Comparison of ENCODE assay signal across 8 cellular contexts in the genomic region with DNA sequence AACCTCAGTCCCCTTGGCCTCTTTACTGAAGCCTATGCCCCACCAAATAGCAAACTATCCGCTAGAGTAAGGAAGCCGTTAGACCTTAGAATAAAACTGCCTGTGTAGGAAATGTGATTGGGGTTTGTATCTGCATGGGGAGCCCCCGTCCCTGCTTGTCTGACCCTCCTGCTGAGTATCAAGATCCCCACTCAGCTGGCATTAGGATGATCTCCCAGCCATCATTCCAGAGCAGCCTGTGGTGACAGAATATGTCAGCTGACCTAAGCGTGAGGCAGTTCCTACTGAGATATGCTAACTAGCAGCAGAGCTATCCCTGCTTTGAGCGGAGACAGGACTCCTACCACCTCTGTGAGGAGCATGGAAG. TPM values are rescaled to one million over a fixed set of nuclear protein-coding genes. Genes with fewer than 3 reads are reported as not detected.
DNase-seq lines count a peak whose midpoint lies in the region; ATAC-seq, FAIRE-seq and TF ChIP-seq lines count a peak whose summit lies in the region.

No MANE protein-coding gene starts in this region.

- H3K79me1 ChIP-seq in H1 (ENCODE audit: low read depth, low read length): no peaks in the 10 kb centered on the region; the same call in 1 of the 2 replicates

- peak; percentile 26 for DNase-seq in AG04449 (ENCODE audit: low read depth, low spot score)
- peak; percentile 48 for DNase-seq in GM10266 (ENCODE audit: extremely low spot score)
- DNase-seq in HUDEP-2 (lab: John Stamatoyannopoulos, UW; ENCODE audit: unreplicated experiment in 76 of 76): peak in 39 of 76 experiments; percentile 4 to 57 (median 23)
- DNase-seq in H1 (ENCODE audit: low read depth in 1 of 2, low spot score in 2 of 2): no peak
- peak in 1 of 3 donors; percentile 56 for DNase-seq in right lobe of liver
- no peak for DNase-seq in mesenteric fat pad (ENCODE audit: low spot score)

- CTCF ChIA-PET in AG04449 (lab: Yijun Ruan, JAX): interaction anchor here (0.5 to 1.6 kb wide), 4 partner anchors 97 to 199 kb away, joined by 3 to 9 read pairs (median 4); no protein-coding TSS in a partner anchor
- CTCF ChIA-PET in H1 (lab: Charles Lee; ENCODE audit: partially characterized antibody): interaction anchor here (0.7 to 5.8 kb wide), 4 partner anchors 10 to 97 kb away, joined by 3 to 34 read pairs (median 3); no protein-coding TSS in a partner anchor

- H3K23ac ChIP-seq in H1 (ENCODE audit: insufficient read length): no peak overlapping the region

- H3K27ac ChIP-seq in VCaP (peak overlapping the region; percentile 70), H1 (ENCODE audit: low read depth, low read length) (no peak overlapping the region), right lobe of liver (peak overlapping the region; percentile 85 to 91 (median 85))

- no peak overlapping the region for H3K56ac ChIP-seq in H1 (replicated peaks; ENCODE audit: insufficient read length, low read depth, low read length)

- peaks cover 16% of the 10 kb centered on the region for H3K23me2 ChIP-seq in H1 (ENCODE audit: low read depth, low read length)

- no peak for TF ChIP-seq EP300 in H1 (IDR thresholded peaks at IDR 0.05; ENCODE audit: borderline replicate concordance in 1 of 2, low read depth in 2 of 2, low read length in 2 of 2)

- H3K36me3 Mint-ChIP-seq in stimulated activated naive CD8-positive, alpha-beta T cell treated with anti-CD3 and anti-CD28 coated beads, Interleukin-15, Interleukin-2, amounts not matched to agents 100 ng/mL and 50 ng/mL, for 24 hours (ENCODE audit: low read depth): peaks cover 16% of the 10 kb centered on the region

- peak overlapping the region; percentile 97 for H3K27ac Mint-ChIP-seq in stimulated activated naive CD8-positive, alpha-beta T cell treated with anti-CD3 and anti-CD28 coated beads, Interleukin-15, Interleukin-2, amounts not matched to agents 100 ng/mL and 50 ng/mL, for 24 hours

- H2BK5ac ChIP-seq in H1 (ENCODE audit: low read depth, low read length): peak overlapping the region; percentile 92; the same call in 1 of the 2 replicates

- peak overlapping the region; percentile 62; the same call in 1 of the 2 replicates for H2BK12ac ChIP-seq in H1 (ENCODE audit: low read depth, low read length)

- no peaks in the 10 kb centered on the region; a peak in 1 of 7 replicates for H3K27me3 ChIP-seq in H1 (replicated peaks in 1 of 4; ENCODE audit: control insufficient read depth in 3 of 4, extremely low read depth in 1 of 4, insufficient read depth in 3 of 4, low read length in 3 of 4)
- no peaks in the 10 kb centered on the region for H3K27me3 ChIP-seq in right lobe of liver

- 14% methylated on average over 5 of the region's 5 CpGs; no CpG with 5 or more reads in 1 of the 2 experiments for WGBS in H1 (ENCODE audit: extremely low coverage in 1 of 2, insufficient coverage in 1 of 2, insufficient read length in 1 of 2, insufficient replicate concordance in 2 of 2, low coverage in 1 of 2, low lambda C conversion rate in 2 of 2, missing lambda C conversion rate in 1 of 2), 2 experiments
- WGBS in right lobe of liver (ENCODE audit: insufficient coverage, low coverage, low lambda C conversion rate, missing lambda C conversion rate): 0% methylated on average over 5 of the region's 5 CpGs

- H3K9ac ChIP-seq in H1 (replicated peaks in 1 of 4; ENCODE audit: extremely low read depth in 1 of 4, low read depth in 3 of 4, low read length in 3 of 4): peak overlapping the region in 3 of 4 experiments; percentile 55 to 89 (median 70); a peak in 5 of 7 replicates

- peak overlapping the region; percentile 89 for H2AFZ ChIP-seq in H1 (ENCODE audit: low read length)

- H2BK15ac ChIP-seq in H1 (ENCODE audit: low read length): peak overlapping the region; percentile 36; the same call in 1 of the 2 replicates

- no peak overlapping the region for H3K4ac ChIP-seq in H1 (replicated peaks; ENCODE audit: insufficient read length, low read depth, low read length)

- peak overlapping the region; percentile 72 to 99 for H3K4me2 ChIP-seq in H1 (ENCODE audit: insufficient read depth in 1 of 2, low read depth in 2 of 2, low read length in 2 of 2)

- peak overlapping the region; percentile 86; the same call in 1 of the 2 replicates for H3K18ac ChIP-seq in H1 (ENCODE audit: extremely low read depth, low read length)

- no peak for FAIRE-seq in H1 (lab: Jason Lieb, UNC)

- no peak for TF ChIP-seq POLR2A in H1 (IDR thresholded peaks at IDR 0.05; ENCODE audit: control extremely low read depth in 1 of 2, low read depth in 2 of 2, low read length in 2 of 2)
- TF ChIP-seq POLR2A in right lobe of liver (IDR thresholded peaks at IDR 0.05): no peak

- no peak overlapping the region for H4K5ac ChIP-seq in H1 (ENCODE audit: insufficient read length, low read depth, low read length)

- no peaks in the 10 kb centered on the region for H3K9me3 Mint-ChIP-seq in stimulated activated naive CD8-positive, alpha-beta T cell treated with anti-CD3 and anti-CD28 coated beads, Interleukin-15, Interleukin-2, amounts not matched to agents 100 ng/mL and 50 ng/mL, for 24 hours

- peaks cover 0 to 10% (median 5%) of the 10 kb centered on the region in 4 experiments; a peak in 4 of 7 replicates for H3K4me1 ChIP-seq in H1 (replicated peaks in 1 of 4; ENCODE audit: control insufficient read depth in 3 of 4, insufficient read depth in 4 of 4, low read length in 3 of 4)
- peaks cover 0 to 54% (median 20%) of the 10 kb centered on the region in 4 donors for H3K4me1 ChIP-seq in right lobe of liver

- H3K14ac ChIP-seq in H1 (ENCODE audit: insufficient read length): no peak overlapping the region

- peaks cover 0 to 1% of the 10 kb centered on the region in 2 experiments for H4K20me1 ChIP-seq in H1 (replicated peaks in 1 of 2; ENCODE audit: control insufficient read depth in 1 of 2, insufficient read depth in 2 of 2, low read length in 2 of 2)

- H3K27me3 Mint-ChIP-seq in stimulated activated naive CD8-positive, alpha-beta T cell treated with anti-CD3 and anti-CD28 coated beads, Interleukin-15, Interleukin-2, amounts not matched to agents 100 ng/mL and 50 ng/mL, for 24 hours: no peaks in the 10 kb centered on the region

- H3K4me3 ChIP-seq in AG04449 (ENCODE audit: low read depth, low read length): peak overlapping the region; percentile 89
- H3K4me3 ChIP-seq in H1 (ENCODE audit: extremely low read depth in 1 of 4, insufficient read depth in 2 of 4, low read depth in 3 of 4, low read length in 4 of 4): peak overlapping the region; percentile 84 to 91 (median 90)
- H3K4me3 ChIP-seq in right lobe of liver: peak overlapping the region; percentile 97 to 100 (median 98)

- intact Hi-C loops in right lobe of liver (cut with DNase I): loop anchor here (10.0 kb wide), 1 partner anchor 45 kb away; no protein-coding TSS in a partner anchor

- H3K9me3 ChIP-seq in H1 (ENCODE audit: insufficient read depth in 2 of 2, low read depth in 1 of 2, low read length in 1 of 2): no peaks in the 10 kb centered on the region
- no peaks in the 10 kb centered on the region for H3K9me3 ChIP-seq in right lobe of liver

- H3K4me3 Mint-ChIP-seq in stimulated activated naive CD8-positive, alpha-beta T cell treated with anti-CD3 and anti-CD28 coated beads, Interleukin-15, Interleukin-2, amounts not matched to agents 100 ng/mL and 50 ng/mL, for 24 hours: peak overlapping the region; percentile 93

- H3K79me2 ChIP-seq in H1 (ENCODE audit: control insufficient read depth in 1 of 2, insufficient read depth in 2 of 2, low read length in 2 of 2): peaks cover 3 to 38% of the 10 kb centered on the region in 2 experiments; a peak in 3 of 4 replicates

- POLR2A ChIA-PET in AG04449 (lab: Yijun Ruan, JAX) (interaction anchor here (0.6 to 1.0 kb wide), 4 partner anchors 8 to 155 kb away, joined by 3 to 5 read pairs (median 4); a partner anchor contains a TSS), H1 (lab: Charles Lee; ENCODE audit: partially characterized antibody) (interaction anchor here (0.8 to 2.5 kb wide), 13 partner anchors 9 to 216 kb away, joined by 3 to 16 read pairs (median 3); a partner anchor contains a TSS)

- H2BK20ac ChIP-seq in H1 (ENCODE audit: low read length): no peak overlapping the region

- H2AK5ac ChIP-seq in H1 (ENCODE audit: low read depth, low read length): 0 out of 2 replicates have a peak overlapping the region, but pooled peaks have one; percentile 1

- no peak overlapping the region for H4K91ac ChIP-seq in H1 (replicated peaks; ENCODE audit: insufficient read length, low read length)

- TF ChIP-seq CTCF in AG04449 (IDR thresholded peaks at IDR 0.05; ENCODE audit: insufficient read depth, low read length, missing control alignments) (no peak), GM10266 (IDR thresholded peaks at IDR 0.05; ENCODE audit: control insufficient read depth, insufficient read depth, low read depth, missing control alignments) (no peak), VCaP (conservative IDR thresholded peaks at IDR 0.05) (no peak), H1 (IDR thresholded peaks at IDR 0.05; ENCODE audit: control extremely low read depth in 1 of 3, insufficient read depth in 1 of 3, low read depth in 1 of 3, low read length in 3 of 3) (no peak), right lobe of liver (IDR thresholded peaks at IDR 0.05) (no peak)

- ATAC-seq in right lobe of liver: peak; percentile 61 to 77 (median 66)

- H3K4me1 Mint-ChIP-seq in stimulated activated naive CD8-positive, alpha-beta T cell treated with anti-CD3 and anti-CD28 coated beads, Interleukin-15, Interleukin-2, amounts not matched to agents 100 ng/mL and 50 ng/mL, for 24 hours (ENCODE audit: low read depth): peaks cover 33% of the 10 kb centered on the region

- no peak overlapping the region for H4K8ac ChIP-seq in H1 (ENCODE audit: extremely low read depth, insufficient read depth, low read length)

- H3K36me3 ChIP-seq in H1 (ENCODE audit: control insufficient read depth in 2 of 4, insufficient read depth in 4 of 4, low read length in 3 of 4): peaks cover 0 to 3% (median 0%) of the 10 kb centered on the region in 4 experiments; a peak in 1 of 8 replicates
- H3K36me3 ChIP-seq in right lobe of liver: peaks cover 0 to 3% (median 0%) of the 10 kb centered on the region in 4 donors

- no peak for TF ChIP-seq RAD21 in H1 (IDR thresholded peaks at IDR 0.05 in 1 of 2, conservative IDR thresholded peaks at IDR 0.05 in 1 of 2; ENCODE audit: low read depth in 2 of 2, low read length in 2 of 2)

- no peak overlapping the region for H2BK120ac ChIP-seq in H1 (replicated peaks; ENCODE audit: low read depth, low read length)

RNA-seq across cellular contexts. Expression of a gene that starts 0.6 kb away (rescaled TPM):
- total RNA-seq in H1 (2021; fragmentation: NEBNext Ultra II Directional; extraction: Animal tissue kit (Norgen Biotek cat#: 25700)): 33.2 and 35.4 TPM in 2 replicates
- polyA plus RNA-seq in H1 (2011; rRNA removed): 21.4 and 24.5 TPM in 2 replicates
- polyA plus RNA-seq in H1 (2011; cell fraction: cytosol; rRNA removed): 24.8 TPM
- 23.9 TPM for polyA plus RNA-seq in H1 (2011; cell fraction: nucleus; rRNA removed)
- polyA plus RNA-seq in H1 (2012, experiment 1 of 2): 24.6 to 30.0 TPM (median 28.6 TPM) in 4 replicates
- polyA plus RNA-seq in H1 (2012, experiment 2 of 2): 19.7 TPM
- polyA plus RNA-seq in H1 (2013, experiment 1 of 2): 18.1 TPM
- polyA plus RNA-seq in H1 (2013, experiment 2 of 2): 17.9 TPM
- 24.8 and 31.2 TPM in 2 replicates for polyA minus RNA-seq in H1 (2011; rRNA and poly(A)+ RNA removed)
- polyA minus RNA-seq in H1 (2011; cell fraction: cytosol; rRNA and poly(A)+ RNA removed): 20.7 TPM
- 16.6 TPM for polyA minus RNA-seq in H1 (2011; cell fraction: nucleus; rRNA and poly(A)+ RNA removed)
- total RNA-seq in right lobe of liver: 10 to 100 TPM; 19.7 to 39.7 (median 24.6) TPM
- 16.7 TPM for total RNA-seq in mesenteric fat pad

RNA-seq across cellular contexts. Expression of a gene that starts 53.1 kb away (rescaled TPM):
- total RNA-seq in H1 (2021; fragmentation: NEBNext Ultra II Directional; extraction: Animal tissue kit (Norgen Biotek cat#: 25700)): 2.0 and 2.3 TPM in 2 replicates
- 1.4 and 2.4 TPM in 2 replicates for polyA plus RNA-seq in H1 (2011; rRNA removed)
- 3.3 TPM for polyA plus RNA-seq in H1 (2011; cell fraction: cytosol; rRNA removed)
- polyA plus RNA-seq in H1 (2011; cell fraction: nucleus; rRNA removed): 4.8 TPM
- polyA plus RNA-seq in H1 (2012, experiment 1 of 2): 1.3 to 2.3 TPM (median 1.7 TPM) in 4 replicates
- 2.9 TPM for polyA plus RNA-seq in H1 (2012, experiment 2 of 2)
- 1.8 TPM for polyA plus RNA-seq in H1 (2013, experiment 1 of 2)
- polyA plus RNA-seq in H1 (2013, experiment 2 of 2): 1.6 TPM
- 0.20 and 0.47 TPM in 2 replicates for polyA minus RNA-seq in H1 (2011; rRNA and poly(A)+ RNA removed)
- 2.2 TPM for polyA minus RNA-seq in H1 (2011; cell fraction: cytosol; rRNA and poly(A)+ RNA removed)
- polyA minus RNA-seq in H1 (2011; cell fraction: nucleus; rRNA and poly(A)+ RNA removed): 0.80 TPM
- total RNA-seq in right lobe of liver (1 to 10 TPM; 1.4 to 4.3 (median 2.5) TPM), mesenteric fat pad (2.9 TPM)

RNA-seq across cellular contexts. Expression of a gene that starts 53.2 kb away (rescaled TPM):
- 9.6 and 12.9 TPM in 2 replicates for total RNA-seq in H1 (2021; fragmentation: NEBNext Ultra II Directional; extraction: Animal tissue kit (Norgen Biotek cat#: 25700))
- polyA plus RNA-seq in H1 (2011; rRNA removed): 16.0 and 16.1 TPM in 2 replicates
- 15.7 TPM for polyA plus RNA-seq in H1 (2011; cell fraction: cytosol; rRNA removed)
- polyA plus RNA-seq in H1 (2011; cell fraction: nucleus; rRNA removed): 28.3 TPM
- 10.8 to 13.3 TPM (median 11.6 TPM) in 4 replicates for polyA plus RNA-seq in H1 (2012, experiment 1 of 2)
- 8.8 TPM for polyA plus RNA-seq in H1 (2012, experiment 2 of 2)
- polyA plus RNA-seq in H1 (2013, experiment 1 of 2): 9.3 TPM
- 8.1 TPM for polyA plus RNA-seq in H1 (2013, experiment 2 of 2)
- 1.3 and 2.9 TPM in 2 replicates for polyA minus RNA-seq in H1 (2011; rRNA and poly(A)+ RNA removed)
- polyA minus RNA-seq in H1 (2011; cell fraction: cytosol; rRNA and poly(A)+ RNA removed): 5.9 TPM
- 9.0 TPM for polyA minus RNA-seq in H1 (2011; cell fraction: nucleus; rRNA and poly(A)+ RNA removed)
- total RNA-seq in right lobe of liver (1 to 10 TPM; 4.4 to 8.9 (median 7.3) TPM), mesenteric fat pad (11.4 TPM)

RNA-seq across cellular contexts. Expression of a gene that starts 59.0 kb away (rescaled TPM):
- total RNA-seq in H1 (2021; fragmentation: NEBNext Ultra II Directional; extraction: Animal tissue kit (Norgen Biotek cat#: 25700)): 14.4 and 15.1 TPM in 2 replicates
- polyA plus RNA-seq in H1 (2011; rRNA removed): 21.8 and 28.6 TPM in 2 replicates
- polyA plus RNA-seq in H1 (2011; cell fraction: cytosol; rRNA removed): 16.3 TPM
- 19.6 TPM for polyA plus RNA-seq in H1 (2011; cell fraction: nucleus; rRNA removed)
- polyA plus RNA-seq in H1 (2012, experiment 1 of 2): 7.8 to 16.8 TPM (median 12.8 TPM) in 4 replicates
- polyA plus RNA-seq in H1 (2012, experiment 2 of 2): 19.7 TPM
- polyA plus RNA-seq in H1 (2013, experiment 1 of 2): 11.5 TPM
- 11.4 TPM for polyA plus RNA-seq in H1 (2013, experiment 2 of 2)
- 5.2 and 6.0 TPM in 2 replicates for polyA minus RNA-seq in H1 (2011; rRNA and poly(A)+ RNA removed)
- polyA minus RNA-seq in H1 (2011; cell fraction: cytosol; rRNA and poly(A)+ RNA removed): 4.8 TPM
- 5.4 TPM for polyA minus RNA-seq in H1 (2011; cell fraction: nucleus; rRNA and poly(A)+ RNA removed)
- total RNA-seq in right lobe of liver (1 to 10 TPM; 1.3 to 4.8 (median 2.6) TPM), mesenteric fat pad (3.9 TPM)

RNA-seq across cellular contexts. Expression of a gene that starts 59.7 kb away (rescaled TPM):
- total RNA-seq in H1 (2021; fragmentation: NEBNext Ultra II Directional; extraction: Animal tissue kit (Norgen Biotek cat#: 25700)): 34.8 and 35.8 TPM in 2 replicates
- polyA plus RNA-seq in H1 (2011; rRNA removed): 58.0 and 81.7 TPM in 2 replicates
- polyA plus RNA-seq in H1 (2011; cell fraction: cytosol; rRNA removed): 34.3 TPM
- polyA plus RNA-seq in H1 (2011; cell fraction: nucleus; rRNA removed): 79.1 TPM
- polyA plus RNA-seq in H1 (2012, experiment 1 of 2): 37.3 to 46.0 TPM (median 44.3 TPM) in 4 replicates
- 52.7 TPM for polyA plus RNA-seq in H1 (2012, experiment 2 of 2)
- polyA plus RNA-seq in H1 (2013, experiment 1 of 2): 38.0 TPM
- polyA plus RNA-seq in H1 (2013, experiment 2 of 2): 35.8 TPM
- 18.5 and 23.8 TPM in 2 replicates for polyA minus RNA-seq in H1 (2011; rRNA and poly(A)+ RNA removed)
- polyA minus RNA-seq in H1 (2011; cell fraction: cytosol; rRNA and poly(A)+ RNA removed): 28.0 TPM
- polyA minus RNA-seq in H1 (2011; cell fraction: nucleus; rRNA and poly(A)+ RNA removed): 26.7 TPM
- total RNA-seq in right lobe of liver (1 to 10 TPM; 4.0 to 8.2 (median 5.9) TPM), mesenteric fat pad (11.5 TPM)

Comparison
In these comparisons a context has a peak if more than half of its experiments do, and no peak if none do; other contexts are left out.
1. DNase-seq: peak in AG04449 (single experiment), GM10266 (single experiment) and HUDEP-2 (39 of 76); none in H1 (0 of 2) and mesenteric fat pad (single experiment).
2. Peak in every context shown above with its lines, with median percentiles within 50 percentile points of each other: H3K4me3 ChIP-seq.